ENCODE assay signal across 8 cellular contexts in genomic region chr10:22436526-22436892, GRCh38.
A peak's percentile ranks its signal among the peaks of the same experiment; 100 is the strongest.
DNase-seq lines count a peak whose midpoint lies in the region; ATAC-seq and TF ChIP-seq lines count a peak whose summit lies in the region.

No MANE protein-coding gene starts in this region.

- H3K79me2 ChIP-seq in Karpas-422 (ENCODE audit: low read length), result no peaks in the 10 kb centered on the region

- H3K36me3 Mint-ChIP-seq in CD4-positive, alpha-beta T cell (ENCODE audit: low read depth), result peaks cover 11% of the 10 kb centered on the region
- peaks cover 13% of the 10 kb centered on the region for H3K36me3 Mint-ChIP-seq in central memory CD8-positive, alpha-beta T cell (ENCODE audit: insufficient read depth)

- no peak for TF ChIP-seq CTCF in CD4-positive, alpha-beta T cell (IDR thresholded peaks at IDR 0.05)
- TF ChIP-seq CTCF in mucosa of descending colon (IDR thresholded peaks at IDR 0.05), result no peak

- H3K9me2 ChIP-seq in Karpas-422 (replicated peaks; ENCODE audit: insufficient read depth, low read length), result no peaks in the 10 kb centered on the region

- intact Hi-C loops in CD4-positive, alpha-beta T cell (cut with DNase I, micrococcal nuclease), result loop anchor here (2.0 to 10.0 kb wide), 8 partner anchors 89 to 942 kb away; partner anchors contain the start of genes DNAJC1 (in 2 of the 2), COMMD3 (in 1 of the 2), PIP4K2A (in 1 of the 2) and SPAG6 (in 1 of the 2)
- intact Hi-C loops in mucosa of descending colon (cut with DNase I, micrococcal nuclease), result no loop called here

- H3K27ac ChIP-seq in CD4-positive, alpha-beta T cell (ENCODE audit: low read depth, low read length), result peak overlapping the region; percentile 90
- no peak overlapping the region for H3K27ac ChIP-seq in Karpas-422 (ENCODE audit: low read length)

- no peaks in the 10 kb centered on the region for H3K9me3 Mint-ChIP-seq in CD4-positive, alpha-beta T cell
- H3K9me3 Mint-ChIP-seq in central memory CD8-positive, alpha-beta T cell, result no peaks in the 10 kb centered on the region

- H3K4me1 Mint-ChIP-seq in CD4-positive, alpha-beta T cell (ENCODE audit: low read depth), result peaks cover 43% of the 10 kb centered on the region
- peaks cover 38% of the 10 kb centered on the region for H3K4me1 Mint-ChIP-seq in central memory CD8-positive, alpha-beta T cell

- H3K9ac ChIP-seq in Karpas-422 (ENCODE audit: low read length), result peak overlapping the region; percentile 56; the same call in 1 of the 2 replicates

- H3K4me3 ChIP-seq in Karpas-422 (ENCODE audit: low read length) (peak overlapping the region; percentile 70), mucosa of descending colon (peak overlapping the region; percentile 50)

- H3K36me3 ChIP-seq in Karpas-422 (ENCODE audit: insufficient read depth, low read length) (no peaks in the 10 kb centered on the region), mucosa of descending colon (ENCODE audit: low read depth) (no peaks in the 10 kb centered on the region)

- H3K27me3 Mint-ChIP-seq in CD4-positive, alpha-beta T cell, result no peaks in the 10 kb centered on the region
- no peaks in the 10 kb centered on the region for H3K27me3 Mint-ChIP-seq in central memory CD8-positive, alpha-beta T cell

- peak overlapping the region; percentile 98 for H3K4me3 Mint-ChIP-seq in CD4-positive, alpha-beta T cell
- peak overlapping the region; percentile 88 for H3K4me3 Mint-ChIP-seq in central memory CD8-positive, alpha-beta T cell

- peak overlapping the region; percentile 72 for H3K4me2 ChIP-seq in Karpas-422 (ENCODE audit: low read depth, low read length, poor library complexity, severe bottlenecking)

- no peaks in the 10 kb centered on the region for H3K27me3 ChIP-seq in CD4-positive, alpha-beta T cell (ENCODE audit: control insufficient read depth, insufficient read depth, low read length)
- H3K27me3 ChIP-seq in Karpas-422 (ENCODE audit: low read length), result no peaks in the 10 kb centered on the region

- peak; percentile 32 for ATAC-seq in CD4-positive, alpha-beta T cell (ENCODE audit: poor library complexity)
- ATAC-seq in GM21381 (IDR thresholded peaks at IDR 0.05; ENCODE audit: unreplicated experiment), result peak; percentile 31
- peak; percentile 47 for ATAC-seq in central memory CD8-positive, alpha-beta T cell (replicated peaks; ENCODE audit: extremely low read depth, poor library complexity, severe bottlenecking)
- peak; percentile 57 for ATAC-seq in mucosa of descending colon

- H3K27ac Mint-ChIP-seq in CD4-positive, alpha-beta T cell, result peak overlapping the region; percentile 100
- peak overlapping the region; percentile 97 for H3K27ac Mint-ChIP-seq in central memory CD8-positive, alpha-beta T cell (ENCODE audit: low read depth)

- no peaks in the 10 kb centered on the region for H4K20me1 ChIP-seq in Karpas-422 (ENCODE audit: insufficient read depth, low read depth, low read length)

- H2AFZ ChIP-seq in Karpas-422 (ENCODE audit: low read length), result peak overlapping the region; percentile 75; the same call in 1 of the 2 replicates

- H3K4me1 ChIP-seq in Karpas-422 (ENCODE audit: low read length) (peaks cover 17% of the 10 kb centered on the region), mucosa of descending colon (ENCODE audit: low read depth) (peaks cover 14% of the 10 kb centered on the region)

- peak in 3 of 10 experiments; percentile 28 to 50 (median 45) for DNase-seq in CD4-positive, alpha-beta T cell
- DNase-seq in Karpas-422 (no peak), mucosa of descending colon (peak in 1 of 3 donors; percentile 81), GM03348 (ENCODE audit: low spot score) (no peak), A172 (ENCODE audit: low spot score) (no peak), GM19240 (ENCODE audit: insufficient read length, low spot score) (no peak)
- DNase-seq in central memory CD8-positive, alpha-beta T cell (ENCODE audit: low spot score in 2 of 2), result no peak

- POLR2A ChIA-PET in CD4-positive, alpha-beta T cell (lab: Charles Lee), result interaction anchor here (0.8 to 4.9 kb wide), 51 partner anchors 9 to 1003 kb away, joined by 3 to 96 read pairs (median 6); partner anchors contain the start of genes BMI1, COMMD3, DNAJC1 and OTUD1

- CTCF ChIA-PET in CD4-positive, alpha-beta T cell (lab: Charles Lee), result interaction anchor here (1.0 to 1.2 kb wide), 6 partner anchors 19 to 552 kb away, joined by 3 to 4 read pairs (median 4); partner anchors contain the start of gene DNAJC1

- H3K9me3 ChIP-seq in CD4-positive, alpha-beta T cell (ENCODE audit: control insufficient read depth, low read length), result no peaks in the 10 kb centered on the region
- H3K9me3 ChIP-seq in Karpas-422 (ENCODE audit: low read length), result no peaks in the 10 kb centered on the region
- H3K9me3 ChIP-seq in mucosa of descending colon, result no peaks in the 10 kb centered on the region

Comparison
In these comparisons a context has a peak if more than half of its experiments do, and no peak if none do; other contexts are left out.
1. intact Hi-C loops: an anchor here in CD4-positive, alpha-beta T cell (2.0 to 10.0 kb wide); none called in mucosa of descending colon.